ENCODE assay signal across 13 cellular contexts in genomic region chr5:90014420-90014819, GRCh38.
A peak's percentile ranks its signal among the peaks of the same experiment; 100 is the strongest.
DNase-seq lines count a peak whose midpoint lies in the region; ATAC-seq and TF ChIP-seq lines count a peak whose summit lies in the region.
"Had no signal": no experiment of that assay in that cellular context is flagged by ENCODE, and none has a peak within 500 bp of the region (broad histone marks: within the 10 kb centered on the region; RNA-seq: fewer than 3 reads in every experiment).

No MANE protein-coding gene starts in this region.

- H3K9me3 Mint-ChIP-seq in neural crest cell = no peaks in the 10 kb centered on the region
- H3K9me3 Mint-ChIP-seq: activated B cell treated with CpG ODN at 0.5 μM for 24 hours had no signal

- DNase-seq in neural crest cell (ENCODE audit: low read depth, low spot score) = no peak
- no peak for DNase-seq in putamen (ENCODE audit: low spot score)
- no peak for DNase-seq in EL
- no peak for DNase-seq in kidney glomerular epithelial cell (lab: John Stamatoyannopoulos, UW)
- no peak for DNase-seq in amniotic stem cell (lab: John Stamatoyannopoulos, UW)
- DNase-seq: activated B cell treated with CpG ODN at 0.5 μM for 24 hours; activated gamma-delta T cell; foreskin fibroblast; KG1; stimulated activated naive CD8-positive, alpha-beta T cell treated with anti-CD3 and anti-CD28 coated beads, Interleukin-15, Interleukin-2, amounts not matched to agents 100 U/mL and 50 U/mL, for 24 hours had no signal

- H3K36me3 Mint-ChIP-seq in neural crest cell (ENCODE audit: low read depth) = no peaks in the 10 kb centered on the region

- no peak for TF ChIP-seq CTCF in neural crest cell (conservative IDR thresholded peaks at IDR 0.05)

- H3K4me3 Mint-ChIP-seq in neural crest cell = no peak overlapping the region
- H3K4me3 Mint-ChIP-seq: activated B cell treated with CpG ODN at 0.5 μM for 24 hours had no signal

- ATAC-seq in GM19025 (IDR thresholded peaks at IDR 0.05; ENCODE audit: low read depth, unreplicated experiment) = peak; percentile 80
- peak; percentile 89 for ATAC-seq in GM21723 (IDR thresholded peaks at IDR 0.05; ENCODE audit: unreplicated experiment)
- ATAC-seq in HG03103 (IDR thresholded peaks at IDR 0.05; ENCODE audit: low read depth, unreplicated experiment) = peak; percentile 74
- ATAC-seq: stimulated activated naive CD8-positive, alpha-beta T cell treated with anti-CD3 and anti-CD28 coated beads, Interleukin-15, Interleukin-2, amounts not matched to agents 100 U/mL and 50 U/mL, for 24 hours had no signal

- no peaks in the 10 kb centered on the region for H3K27me3 Mint-ChIP-seq in neural crest cell (ENCODE audit: low read depth)
- H3K27me3 Mint-ChIP-seq: activated B cell treated with CpG ODN at 0.5 μM for 24 hours had no signal

- peak overlapping the region; percentile 68 for H3K27ac Mint-ChIP-seq in neural crest cell (ENCODE audit: unreplicated experiment)
- H3K27ac Mint-ChIP-seq: activated B cell treated with CpG ODN at 0.5 μM for 24 hours had no signal

- H3K4me1 Mint-ChIP-seq in neural crest cell = peaks cover 22% of the 10 kb centered on the region
